Comparison of ENCODE assay signal across 30 cellular contexts in genomic region chr10:109940117-109940516, GRCh38.
"Had no signal": no experiment of that assay in that cellular context is flagged by ENCODE, and none has a peak within 500 bp of the region (broad histone marks: within the 10 kb centered on the region; RNA-seq: fewer than 3 reads in every experiment).

No MANE protein-coding gene starts in this region.

- H3K4me2 ChIP-seq: neural progenitor cell, smooth muscle cell had no signal

- H3K4me1 ChIP-seq: parathyroid adenoma, upper lobe of right lung, uterus had no signal

- H3K9me3 ChIP-seq: ovary, psoas muscle, spleen, suprapubic skin, testis, tibial artery, transverse colon, upper lobe of right lung, uterus had no signal

- ATAC-seq: natural killer cell; psoas muscle; right cardiac atrium; sciatic nerve; stimulated activated memory B cell treated with anti-CD40 and anti-IgM and Interleukin-4, amounts not matched to agents 10 μg/mL and 1 μg/mL and 100 μg/mL, for 72 hours; stimulated activated naive CD8-positive, alpha-beta T cell treated with anti-CD3 and anti-CD28 coated beads, Interleukin-15, amount 100 ng/mL, for 72 hours; stimulated activated naive CD8-positive, alpha-beta T cell treated with anti-CD3 and anti-CD28 coated beads, Interleukin-15, Interleukin-2, amounts not matched to agents 100 U/mL and 50 U/mL, for 24 hours; upper lobe of right lung had no signal

- H2AFZ ChIP-seq: neural progenitor cell, parathyroid adenoma had no signal

- H3K27ac Mint-ChIP-seq: natural killer cell; neural progenitor cell; progenitor cell of endocrine pancreas; stimulated activated memory B cell treated with anti-CD40 and anti-IgM and Interleukin-4, amounts not matched to agents 10 μg/mL and 1 μg/mL and 100 μg/mL, for 72 hours; stimulated activated naive CD8-positive, alpha-beta T cell treated with anti-CD3 and anti-CD28 coated beads, Interleukin-15, amount 100 ng/mL, for 72 hours had no signal

- H3K27me3 ChIP-seq: neural progenitor cell, ovary, spleen, suprapubic skin, testis, tibial artery, transverse colon, upper lobe of right lung, uterus had no signal

- H3K79me2 ChIP-seq: parathyroid adenoma had no signal

- H3K4me3 Mint-ChIP-seq: natural killer cell; nephron; neural progenitor cell; stimulated activated memory B cell treated with anti-CD40 and anti-IgM and Interleukin-4, amounts not matched to agents 10 μg/mL and 1 μg/mL and 100 μg/mL, for 72 hours; stimulated activated naive CD8-positive, alpha-beta T cell treated with anti-CD3 and anti-CD28 coated beads, Interleukin-15, amount 100 ng/mL, for 72 hours; type B pancreatic cell had no signal

- H3K4me3 ChIP-seq: neural progenitor cell, ovary, psoas muscle, skin epidermis, smooth muscle cell, spleen, suprapubic skin, testis, tibial artery, transverse colon, upper lobe of right lung, uterus had no signal

- H3K36me3 Mint-ChIP-seq: natural killer cell; neural progenitor cell; stimulated activated memory B cell treated with anti-CD40 and anti-IgM and Interleukin-4, amounts not matched to agents 10 μg/mL and 1 μg/mL and 100 μg/mL, for 72 hours; type B pancreatic cell had no signal

- H3K9me3 Mint-ChIP-seq: natural killer cell; nephron; neural progenitor cell; stimulated activated memory B cell treated with anti-CD40 and anti-IgM and Interleukin-4, amounts not matched to agents 10 μg/mL and 1 μg/mL and 100 μg/mL, for 72 hours; stimulated activated naive CD8-positive, alpha-beta T cell treated with anti-CD3 and anti-CD28 coated beads, Interleukin-15, amount 100 ng/mL, for 72 hours; type B pancreatic cell had no signal

- H3K36me3 ChIP-seq: neural progenitor cell, ovary, spleen, suprapubic skin, tibial artery, transverse colon, upper lobe of right lung, uterus had no signal

- H3K9ac ChIP-seq: neural progenitor cell, parathyroid adenoma had no signal

- H3K4me1 Mint-ChIP-seq: stimulated activated memory B cell treated with anti-CD40 and anti-IgM and Interleukin-4, amounts not matched to agents 10 μg/mL and 1 μg/mL and 100 μg/mL, for 72 hours had no signal

- H3K27me3 Mint-ChIP-seq: stimulated activated naive CD8-positive, alpha-beta T cell treated with anti-CD3 and anti-CD28 coated beads, Interleukin-15, amount 100 ng/mL, for 72 hours had no signal

- H3K27ac ChIP-seq: neural progenitor cell, ovary, parathyroid adenoma, psoas muscle, skin epidermis, spleen, suprapubic skin, testis, tibial artery, transverse colon, upper lobe of right lung, uterus had no signal

- DNase-seq: natural killer cell; occipital lobe; ovary; posterior cingulate gyrus; psoas muscle; right cardiac atrium; spleen; stimulated activated CD4-positive, alpha-beta T cell treated with anti-CD3 and anti-CD28 coated beads, Interleukin-12 subunit alpha, Interleukin-12 subunit beta, amount 100 ng/mL, for 4 hours; stimulated activated CD4-positive, alpha-beta T cell treated with anti-CD3 and anti-CD28 coated beads, Interleukin-1b, Interleukin-23, amount 100 ng/mL, for 48 hours; stimulated activated CD4-positive, alpha-beta T cell treated with anti-CD3 and anti-CD28 coated beads, Interleukin-4, amount 100 ng/mL, for 1 hour; stimulated activated CD4-positive, alpha-beta T cell treated with anti-CD3 and anti-CD28 coated beads, Interleukin-4, amount 100 ng/mL, for 4 hours; stimulated activated CD8-positive, alpha-beta memory T cell treated with anti-CD3 and anti-CD28 coated beads, Interleukin-4, amount 100 ng/mL, for 48 hours; stimulated activated naive CD8-positive, alpha-beta T cell treated with anti-CD3 and anti-CD28 coated beads, Interleukin-15, amount 100 ng/mL, for 72 hours; stimulated activated naive CD8-positive, alpha-beta T cell treated with anti-CD3 and anti-CD28 coated beads, Interleukin-15, Interleukin-2, amounts not matched to agents 100 U/mL and 50 U/mL, for 24 hours; substantia nigra; testis; tibial artery; transverse colon; upper lobe of right lung; uterus had no signal
